8 cellular contexts compared by ENCODE assay signal in the genomic region with DNA sequence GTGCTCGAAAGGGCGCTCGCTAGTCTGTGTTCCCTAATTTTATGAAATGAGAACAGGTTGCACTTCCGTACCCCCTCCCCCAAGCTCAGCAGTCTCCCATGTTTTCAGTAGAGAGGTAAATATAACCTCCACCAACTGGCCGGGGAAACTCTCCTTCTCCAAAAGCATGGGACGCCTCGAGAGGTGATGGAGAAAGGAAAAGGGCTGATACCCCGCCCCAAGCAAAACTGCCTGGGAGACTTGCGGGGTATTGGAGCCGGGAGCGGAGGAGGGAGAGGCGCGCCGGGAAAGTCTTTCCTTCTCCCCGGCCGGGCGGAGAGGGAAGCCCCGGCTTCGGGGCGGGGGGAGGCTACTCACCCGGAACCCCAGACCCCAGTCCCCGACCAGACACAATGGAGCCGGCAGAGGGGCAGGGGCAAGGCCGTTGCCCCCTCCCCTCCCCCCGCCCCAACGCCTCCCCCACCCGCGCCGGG. TPM values are rescaled to one million over a fixed set of nuclear protein-coding genes. Genes with fewer than 3 reads are reported as not detected.
A peak's percentile ranks its signal among the peaks of the same experiment; 100 is the strongest.
DNase-seq lines count a peak whose midpoint lies in the region; ATAC-seq, FAIRE-seq and TF ChIP-seq lines count a peak whose summit lies in the region.

No MANE protein-coding gene starts in this region.

- no peaks in the 10 kb centered on the region for H3K27me3 ChIP-seq in mucosa of rectum (ENCODE audit: control insufficient read depth in 2 of 2, insufficient read depth in 2 of 2, low read length in 2 of 2)

- H3K9me3 ChIP-seq in mucosa of rectum (ENCODE audit: control insufficient read depth in 2 of 2, low read length in 2 of 2): no peaks in the 10 kb centered on the region

- H3K27ac ChIP-seq in VCaP (peak overlapping the region; percentile 85), epithelial cell of prostate (peak overlapping the region; percentile 44), mucosa of rectum (ENCODE audit: low read depth in 2 of 2, low read length in 2 of 2) (peak overlapping the region; percentile 43 to 59)

- H3K36me3 ChIP-seq in mucosa of rectum (ENCODE audit: control insufficient read depth in 2 of 2, insufficient read depth in 2 of 2, low read length in 2 of 2): no peaks in the 10 kb centered on the region

- ATAC-seq in GM21717 (IDR thresholded peaks at IDR 0.05; ENCODE audit: unreplicated experiment) (peak; percentile 24), HG03565 (IDR thresholded peaks at IDR 0.05; ENCODE audit: unreplicated experiment) (no peak)

- in situ Hi-C loops in G401 (cut with HindIII; ENCODE audit: low sequenced_read_pairs): no loop called here

- DNase-seq in G401 (ENCODE audit: low spot score): peak; percentile 38
- DNase-seq in Kasumi-1 (lab: John Stamatoyannopoulos, UW): peak; percentile 30 to 56
- no peak for DNase-seq in epithelial cell of prostate (ENCODE audit: low read depth, low spot score)
- peak; percentile 53 for DNase-seq in urothelium cell line (ENCODE audit: low spot score)

- TF ChIP-seq CTCF in VCaP (conservative IDR thresholded peaks at IDR 0.05): no peak

- H3K4me3 ChIP-seq in mucosa of rectum (ENCODE audit: low read length in 2 of 2): peak overlapping the region; percentile 74 to 83

- FAIRE-seq in urothelium cell line (lab: Jason Lieb, UNC): no peak

- peak overlapping the region; percentile 43 to 75 for H3K9ac ChIP-seq in mucosa of rectum (ENCODE audit: low read depth in 1 of 2, low read length in 2 of 2)

- peaks cover 9 to 15% of the 10 kb centered on the region in 2 donors for H3K4me1 ChIP-seq in mucosa of rectum (ENCODE audit: control insufficient read depth in 2 of 2, insufficient read depth in 2 of 2, low read length in 2 of 2)

RNA-seq across cellular contexts. Expression of a gene that starts 0.6 kb away (rescaled TPM):
- total RNA-seq in G401 (2014; rRNA removed; shearing (Covaris generic)): 6.1 and 9.6 TPM in 2 replicates
